In the genomic region with DNA sequence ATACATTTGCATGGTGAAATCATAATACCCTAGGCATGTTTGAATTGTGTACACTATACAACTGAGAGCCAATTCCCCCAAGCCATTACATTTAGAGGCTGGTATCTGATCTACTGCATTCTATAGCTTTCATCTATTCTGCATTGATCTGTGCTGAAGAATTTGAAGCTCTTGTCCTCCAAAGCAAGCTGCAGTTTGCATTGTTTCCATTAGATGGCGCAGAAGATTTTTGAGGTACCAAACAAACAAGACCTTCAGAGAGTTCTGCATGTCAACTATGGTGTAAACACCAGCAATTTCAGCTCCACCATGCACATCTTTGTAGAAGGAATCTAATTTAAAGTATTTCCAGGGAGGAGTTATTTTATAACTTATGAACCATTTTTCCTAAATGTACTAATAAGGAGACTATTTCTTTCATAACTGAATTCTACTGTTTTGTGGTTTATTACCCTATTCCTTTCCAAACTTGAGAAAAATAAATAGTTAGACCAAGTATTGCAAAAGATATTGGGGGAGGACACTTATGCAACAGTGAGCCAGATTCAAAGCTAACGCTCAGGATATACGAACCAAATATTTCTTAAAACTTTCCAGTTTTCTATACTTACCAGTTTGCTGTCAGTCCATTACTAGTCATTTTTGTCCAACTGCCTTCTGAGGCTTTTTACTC, we compare ENCODE assay signal across 8 cellular contexts.
DNase-seq lines count a peak whose midpoint lies in the region; ATAC-seq and TF ChIP-seq lines count a peak whose summit lies in the region.

No MANE protein-coding gene starts in this region.

- H3K27me3 Mint-ChIP-seq in CD4-positive, CD25-positive, alpha-beta regulatory T cell, result peaks cover 5% of the 10 kb centered on the region
- no peaks in the 10 kb centered on the region for H3K27me3 Mint-ChIP-seq in endothelial cell (ENCODE audit: unreplicated experiment)

- H3K27ac Mint-ChIP-seq in CD4-positive, CD25-positive, alpha-beta regulatory T cell, result no peak overlapping the region
- H3K27ac Mint-ChIP-seq in endothelial cell (ENCODE audit: unreplicated experiment), result no peak overlapping the region

- H3K4me3 ChIP-seq in CD4-positive, CD25-positive, alpha-beta regulatory T cell (ENCODE audit: low read depth, low read length), result no peak overlapping the region
- H3K4me3 ChIP-seq in mucosa of descending colon, result no peak overlapping the region
- H3K4me3 ChIP-seq in subcutaneous abdominal adipose tissue (ENCODE audit: low read depth in 1 of 5, low read length in 5 of 5), result no peak overlapping the region

- no peaks in the 10 kb centered on the region for H3K9me3 ChIP-seq in CD4-positive, CD25-positive, alpha-beta regulatory T cell (ENCODE audit: control insufficient read depth in 2 of 2, low read length in 2 of 2)
- H3K9me3 ChIP-seq in mucosa of descending colon (no peaks in the 10 kb centered on the region), subcutaneous abdominal adipose tissue (ENCODE audit: control insufficient read depth in 5 of 5, low read length in 5 of 5) (no peaks in the 10 kb centered on the region)

- no peak overlapping the region for H3K4me3 Mint-ChIP-seq in CD4-positive, CD25-positive, alpha-beta regulatory T cell
- H3K4me3 Mint-ChIP-seq in endothelial cell (ENCODE audit: unreplicated experiment), result no peak overlapping the region

- no peak overlapping the region for H3K27ac ChIP-seq in CD4-positive, CD25-positive, alpha-beta regulatory T cell (ENCODE audit: insufficient read depth, low read length, poor library complexity, severe bottlenecking)
- peak overlapping the region; percentile 48 for H3K27ac ChIP-seq in subcutaneous abdominal adipose tissue (ENCODE audit: low read depth, low read length)

- intact Hi-C loops in mucosa of descending colon (cut with DNase I, micrococcal nuclease), result no loop called here

- TF ChIP-seq CTCF in endothelial cell (IDR thresholded peaks at IDR 0.05; ENCODE audit: unreplicated experiment) (peak; percentile 95), mucosa of descending colon (IDR thresholded peaks at IDR 0.05) (peak; percentile 93)

- no peaks in the 10 kb centered on the region for H3K36me3 ChIP-seq in CD4-positive, CD25-positive, alpha-beta regulatory T cell (ENCODE audit: control insufficient read depth, insufficient read depth, low read length)
- no peaks in the 10 kb centered on the region for H3K36me3 ChIP-seq in mucosa of descending colon (ENCODE audit: low read depth)
- no peaks in the 10 kb centered on the region for H3K36me3 ChIP-seq in subcutaneous abdominal adipose tissue (ENCODE audit: control insufficient read depth in 5 of 5, insufficient read depth in 5 of 5, low read length in 5 of 5)

- H3K9me3 Mint-ChIP-seq in CD4-positive, CD25-positive, alpha-beta regulatory T cell, result peaks cover 0 to 4% (median 0%) of the 10 kb centered on the region in 7 donors
- H3K9me3 Mint-ChIP-seq in endothelial cell (ENCODE audit: unreplicated experiment), result no peaks in the 10 kb centered on the region

- ATAC-seq in CD4-positive, CD25-positive, alpha-beta regulatory T cell (ENCODE audit: low read depth in 2 of 2), result peak in 1 of 2 donors; percentile 52
- peak; percentile 88 for ATAC-seq in GM18870 (IDR thresholded peaks at IDR 0.05; ENCODE audit: unreplicated experiment)
- peak; percentile 91 for ATAC-seq in HG03095 (IDR thresholded peaks at IDR 0.05; ENCODE audit: unreplicated experiment)
- ATAC-seq in mucosa of descending colon, result peak; percentile 74

- no peaks in the 10 kb centered on the region for H3K27me3 ChIP-seq in CD4-positive, CD25-positive, alpha-beta regulatory T cell (ENCODE audit: control insufficient read depth, insufficient read depth, low read length)
- no peaks in the 10 kb centered on the region for H3K27me3 ChIP-seq in subcutaneous abdominal adipose tissue (ENCODE audit: control insufficient read depth in 5 of 5, insufficient read depth in 4 of 5, low read length in 5 of 5)

- H3K4me1 ChIP-seq in CD4-positive, CD25-positive, alpha-beta regulatory T cell (ENCODE audit: control insufficient read depth, insufficient read depth, low read length, poor library complexity, severe bottlenecking), result no peaks in the 10 kb centered on the region
- H3K4me1 ChIP-seq in mucosa of descending colon (ENCODE audit: low read depth), result no peaks in the 10 kb centered on the region
- H3K4me1 ChIP-seq in subcutaneous abdominal adipose tissue (ENCODE audit: control insufficient read depth in 5 of 5, insufficient read depth in 5 of 5, low read length in 5 of 5), result peaks cover 0 to 30% (median 25%) of the 10 kb centered on the region in 5 donors

- peaks cover 0 to 5% (median 0%) of the 10 kb centered on the region in 4 donors for H3K4me1 Mint-ChIP-seq in CD4-positive, CD25-positive, alpha-beta regulatory T cell
- no peaks in the 10 kb centered on the region for H3K4me1 Mint-ChIP-seq in endothelial cell (ENCODE audit: unreplicated experiment)

- no peak overlapping the region for H3K9ac ChIP-seq in subcutaneous abdominal adipose tissue (ENCODE audit: low read length in 5 of 5)

- no peaks in the 10 kb centered on the region for H3K36me3 Mint-ChIP-seq in CD4-positive, CD25-positive, alpha-beta regulatory T cell
- no peaks in the 10 kb centered on the region for H3K36me3 Mint-ChIP-seq in endothelial cell (ENCODE audit: low read depth, unreplicated experiment)

- peak; percentile 21 to 65 (median 52) for DNase-seq in CD4-positive, CD25-positive, alpha-beta regulatory T cell
- DNase-seq in NCI-H2227 treated with DMSO at 0.1 percent for 48 hours (lab: John Stamatoyannopoulos, UW), result peak; percentile 59
- DNase-seq in activated CD4-positive, alpha-beta T cell treated with anti-CD3 and anti-CD28 coated beads for 48 hours, result peak; percentile 56
- DNase-seq in endothelial cell (ENCODE audit: low spot score), result peak; percentile 73
- peak in 1 of 3 donors; percentile 87 for DNase-seq in mucosa of descending colon
